ENCODE assay signal across 23 cellular contexts in genomic region chr2:56729212-56729611, GRCh38.
DNase-seq lines count a peak whose midpoint lies in the region; ATAC-seq and TF ChIP-seq lines count a peak whose summit lies in the region.
"Had no signal": no experiment of that assay in that cellular context is flagged by ENCODE, and none has a peak within 500 bp of the region (broad histone marks: within the 10 kb centered on the region; RNA-seq: fewer than 3 reads in every experiment).

No MANE protein-coding gene starts in this region.

- no peaks in the 10 kb centered on the region for H3K27me3 ChIP-seq in PC-3 (ENCODE audit: low read length)
- H3K27me3 ChIP-seq: BLaER1 treated with 17β-estradiol and CSF1 and Interleukin-3, amounts not matched to agents 10 nM and 100 nM had no signal

- DNase-seq in ELR (ENCODE audit: low read depth), result peak; percentile 16
- DNase-seq in PC-3, result no peak
- DNase-seq in choroid plexus epithelial cell (ENCODE audit: low read depth), result peak; percentile 7
- DNase-seq in iris pigment epithelial cell (ENCODE audit: low read depth), result peak; percentile 53
- DNase-seq in sciatic nerve (ENCODE audit: low spot score), result no peak
- DNase-seq: CD8-positive, alpha-beta memory T cell; DMS53; KBM-7; NCI-H1417; NCI-H187; NCI-H2107; NCI-H2227 treated with DMSO at 0.1 percent for 48 hours; NCI-H510A treated with DMSO at 0.1 percent for 48 hours; NCI-H774; OCI-M1; RPMI8226; SIG-M5 had no signal

- H3K9me3 ChIP-seq in PC-3 (ENCODE audit: low read length), result 0 out of 2 replicates have a peak, but pooled peaks cover 6% of the 10 kb centered on the region

- peak; percentile 57 for ATAC-seq in PC-3
- ATAC-seq in HG02571 (IDR thresholded peaks at IDR 0.05; ENCODE audit: unreplicated experiment), result no peak
- ATAC-seq in HG02981 (IDR thresholded peaks at IDR 0.05; ENCODE audit: unreplicated experiment), result no peak
- no peak for ATAC-seq in sciatic nerve
- no peak for ATAC-seq in HG03442 (IDR thresholded peaks at IDR 0.05; ENCODE audit: unreplicated experiment)
- ATAC-seq: A549, HCT116 had no signal

- H3K9ac ChIP-seq in PC-3 (ENCODE audit: low read length), result no peak overlapping the region
- H3K9ac ChIP-seq: BLaER1 treated with 17β-estradiol and CSF1 and Interleukin-3, amounts not matched to agents 10 nM and 100 nM had no signal

- TF ChIP-seq CTCF in PC-3 (conservative IDR thresholded peaks at IDR 0.05; ENCODE audit: low read depth, low read length) (no peak), choroid plexus epithelial cell (conservative IDR thresholded peaks at IDR 0.05; ENCODE audit: low read depth, low read length) (no peak)

- H2AFZ ChIP-seq in PC-3 (ENCODE audit: low read length), result no peak overlapping the region

- CTCF ChIA-PET in PC-3 (lab: Charles Lee), result no interaction called here

- intact Hi-C loops in PC-3 (cut with micrococcal nuclease) (no loop called here), sciatic nerve (cut with DNase I) (no loop called here)

- 0 out of 2 replicates have a peak, but pooled peaks cover 7% of the 10 kb centered on the region for H3K4me1 ChIP-seq in PC-3 (ENCODE audit: insufficient read depth, low read length)
- H3K4me1 ChIP-seq: A549; BLaER1 treated with 17β-estradiol and CSF1 and Interleukin-3, amounts not matched to agents 10 nM and 100 nM had no signal

- H3K4me3 ChIP-seq in PC-3 (ENCODE audit: low read length), result no peak overlapping the region
- H3K4me3 ChIP-seq in choroid plexus epithelial cell (ENCODE audit: low read depth, low read length), result no peak overlapping the region
- H3K4me3 ChIP-seq: A549; BLaER1 treated with 17β-estradiol and CSF1 and Interleukin-3, amounts not matched to agents 10 nM and 100 nM had no signal

- H3K9me2 ChIP-seq in PC-3 (replicated peaks; ENCODE audit: low read length), result no peaks in the 10 kb centered on the region

- H3K79me2 ChIP-seq in PC-3 (ENCODE audit: low read length), result no peaks in the 10 kb centered on the region

- H4K20me1 ChIP-seq in PC-3 (ENCODE audit: low read length), result no peaks in the 10 kb centered on the region
- H4K20me1 ChIP-seq: BLaER1 treated with 17β-estradiol and CSF1 and Interleukin-3, amounts not matched to agents 10 nM and 100 nM had no signal

- POLR2A ChIA-PET in PC-3 (lab: Charles Lee; ENCODE audit: unreplicated experiment), result no interaction called here

- no peak overlapping the region for H3K4me2 ChIP-seq in PC-3 (ENCODE audit: low read length)
- H3K4me2 ChIP-seq: A549; BLaER1 treated with 17β-estradiol and CSF1 and Interleukin-3, amounts not matched to agents 10 nM and 100 nM had no signal

- no peaks in the 10 kb centered on the region for H3F3A ChIP-seq in PC-3 (ENCODE audit: low read length, unreplicated experiment)

- no peak overlapping the region for H3K27ac ChIP-seq in PC-3 (ENCODE audit: low read length)
- H3K27ac ChIP-seq: A549; BLaER1 treated with 17β-estradiol and CSF1 and Interleukin-3, amounts not matched to agents 10 nM and 100 nM had no signal

- no TSS peak for BruUV-seq in PC-3 (replicated peaks; lab: Mats Ljungman, UMichigan)

- H3K36me3 ChIP-seq in PC-3 (ENCODE audit: low read depth, low read length), result 0 out of 2 replicates have a peak, but pooled peaks cover 6% of the 10 kb centered on the region
- H3K36me3 ChIP-seq: BLaER1 treated with 17β-estradiol and CSF1 and Interleukin-3, amounts not matched to agents 10 nM and 100 nM had no signal

Comparison
In these comparisons a context has a peak if more than half of its experiments do, and no peak if none do; other contexts are left out.
1. DNase-seq: peak in ELR (single experiment), choroid plexus epithelial cell (single experiment) and iris pigment epithelial cell (single experiment); none in PC-3 (single experiment) and sciatic nerve (single experiment).